In genomic region chr1:27556435-27556780, GRCh38 we compare ENCODE assay signal across 9 cellular contexts. TPM values are rescaled to one million over a fixed set of nuclear protein-coding genes. Genes with fewer than 3 reads are reported as not detected.
DNase-seq lines count a peak whose midpoint lies in the region; ATAC-seq and TF ChIP-seq lines count a peak whose summit lies in the region.
"Had no signal": no experiment of that assay in that cellular context is flagged by ENCODE, and none has a peak within 500 bp of the region (broad histone marks: within the 10 kb centered on the region; RNA-seq: fewer than 3 reads in every experiment).

No MANE protein-coding gene starts in this region.

- H3K4me1 ChIP-seq in mammary epithelial cell (ENCODE audit: insufficient read depth, low read length) (peaks cover 42% of the 10 kb centered on the region), body of pancreas (peaks cover 27% of the 10 kb centered on the region), muscle layer of duodenum (ENCODE audit: control insufficient read depth in 1 of 2, insufficient read depth in 2 of 2, low read length in 2 of 2) (peaks cover 22 to 70% of the 10 kb centered on the region in 2 donors)

- no peak for TF ChIP-seq POLR2A in body of pancreas (IDR thresholded peaks at IDR 0.05)

- H3K27me3 Mint-ChIP-seq in MCF 10A (ENCODE audit: insufficient read depth, unreplicated experiment) (no peaks in the 10 kb centered on the region), type B pancreatic cell (no peaks in the 10 kb centered on the region)

- H3K4me3 Mint-ChIP-seq in MCF 10A (ENCODE audit: unreplicated experiment) (no peak overlapping the region), type B pancreatic cell (peak overlapping the region; percentile 51)

- H3K36me3 Mint-ChIP-seq in MCF 10A (ENCODE audit: insufficient read depth, unreplicated experiment) (peaks cover 32% of the 10 kb centered on the region), type B pancreatic cell (peaks cover 15% of the 10 kb centered on the region)

- H3K4me1 Mint-ChIP-seq in MCF 10A (ENCODE audit: insufficient read depth, unreplicated experiment) (peaks cover 31% of the 10 kb centered on the region), type B pancreatic cell (ENCODE audit: unreplicated experiment) (peaks cover 48% of the 10 kb centered on the region)

- dilution Hi-C loops in mammary epithelial cell (cut with HindIII; ENCODE audit: low sequenced_read_pairs) = no loop called here

- in situ Hi-C loops in mammary epithelial cell (cut with MboI; ENCODE audit: low sequenced_read_pairs in 2 of 2) = loop anchor here in 1 of 2 donors (10.0 kb wide), 1 partner anchor 48 kb away; the partner anchor contains the start of gene AHDC1

- H3K27me3 ChIP-seq in mammary epithelial cell (ENCODE audit: insufficient read depth, low read length) (no peaks in the 10 kb centered on the region), body of pancreas (no peaks in the 10 kb centered on the region), muscle layer of duodenum (ENCODE audit: low read depth, low read length) (no peaks in the 10 kb centered on the region)
- H3K27me3 ChIP-seq: BE2C had no signal

- H3K9me3 ChIP-seq in mammary epithelial cell (replicated peaks; ENCODE audit: insufficient read depth, low read length) = no peaks in the 10 kb centered on the region
- H3K9me3 ChIP-seq in body of pancreas = no peaks in the 10 kb centered on the region
- H3K9me3 ChIP-seq in muscle layer of duodenum (ENCODE audit: control insufficient read depth in 1 of 2, low read length in 2 of 2) = no peaks in the 10 kb centered on the region
- H3K9me3 ChIP-seq: BE2C had no signal

- H3K79me2 ChIP-seq in mammary epithelial cell (ENCODE audit: insufficient read depth, low read length) = peaks cover 47% of the 10 kb centered on the region

- BruUV-seq in MCF 10A (replicated peaks; lab: Mats Ljungman, UMichigan) = no TSS peak
- no TSS peak for BruUV-seq in mammary epithelial cell (replicated peaks; lab: Mats Ljungman, UMichigan)

- no peak overlapping the region for H3K27ac ChIP-seq in mammary epithelial cell (ENCODE audit: insufficient read depth, low read depth, low read length)
- peak overlapping the region; percentile 4 to 80 (median 76) for H3K27ac ChIP-seq in body of pancreas
- peak overlapping the region; percentile 60 for H3K27ac ChIP-seq in muscle layer of duodenum (ENCODE audit: low read length)

- no peak overlapping the region for H3K4me3 ChIP-seq in mammary epithelial cell (replicated peaks in 1 of 3; ENCODE audit: insufficient read depth in 1 of 3, low read depth in 2 of 3, low read length in 3 of 3)
- no peak overlapping the region for H3K4me3 ChIP-seq in body of pancreas
- peak overlapping the region in 1 of 2 donors; percentile 7 for H3K4me3 ChIP-seq in muscle layer of duodenum (ENCODE audit: low read depth in 1 of 2, low read length in 2 of 2)

- TF ChIP-seq CTCF in MCF 10A (IDR thresholded peaks at IDR 0.05; ENCODE audit: unreplicated experiment) = no peak
- no peak for TF ChIP-seq CTCF in mammary epithelial cell (conservative IDR thresholded peaks at IDR 0.05 in 1 of 2, IDR thresholded peaks at IDR 0.05 in 1 of 2; ENCODE audit: extremely low read depth in 1 of 2, insufficient read depth in 1 of 2, low read depth in 1 of 2, low read length in 2 of 2)
- TF ChIP-seq CTCF in body of pancreas (IDR thresholded peaks at IDR 0.05) = no peak
- no peak for TF ChIP-seq CTCF in type B pancreatic cell (conservative IDR thresholded peaks at IDR 0.05)

- no peak overlapping the region for H3K4me2 ChIP-seq in mammary epithelial cell (ENCODE audit: insufficient read depth, low read depth, low read length)

- ATAC-seq in body of pancreas = no peak

- peaks cover 3% of the 10 kb centered on the region for H3K36me3 ChIP-seq in mammary epithelial cell (ENCODE audit: insufficient read depth, low read length)
- H3K36me3 ChIP-seq in body of pancreas (replicated peaks in 1 of 2; ENCODE audit: insufficient read depth in 1 of 2, low read depth in 2 of 2) = peaks cover 0 to 1% of the 10 kb centered on the region in 2 donors
- peaks cover 10 to 11% of the 10 kb centered on the region in 2 donors for H3K36me3 ChIP-seq in muscle layer of duodenum (ENCODE audit: control insufficient read depth in 1 of 2, insufficient read depth in 2 of 2, low read length in 2 of 2)

- H3K9ac ChIP-seq in mammary epithelial cell (ENCODE audit: insufficient read depth, low read length) = no peak overlapping the region

- H3K9me3 Mint-ChIP-seq in MCF 10A (ENCODE audit: unreplicated experiment) (no peaks in the 10 kb centered on the region), type B pancreatic cell (no peaks in the 10 kb centered on the region)

- no peaks in the 10 kb centered on the region for H4K20me1 ChIP-seq in mammary epithelial cell (ENCODE audit: insufficient read depth, low read length)

- CTCF ChIA-PET in MCF 10A (lab: Yijun Ruan, JAX) (interaction anchor here (0.6 to 5.4 kb wide), 30 partner anchors 8 to 308 kb away, joined by 3 to 62 read pairs (median 6); partner anchors contain the start of gene AHDC1), mammary epithelial cell (lab: Charles Lee; ENCODE audit: low non-redundant PET) (interaction anchor here (0.6 to 1.7 kb wide), 5 partner anchors 43 to 84 kb away, joined by 3 to 15 read pairs (median 10); partner anchors contain the start of gene AHDC1)

- H3K27ac Mint-ChIP-seq in MCF 10A (ENCODE audit: low read depth, unreplicated experiment) (peak overlapping the region; percentile 16), type B pancreatic cell (peak overlapping the region; percentile 82)

- H2AFZ ChIP-seq in mammary epithelial cell (ENCODE audit: low read depth, low read length) = no peak overlapping the region

- 42% methylated on average over 2 of the region's 2 CpGs for WGBS in mammary epithelial cell (ENCODE audit: low coverage, missing lambda C conversion rate)
- 44 to 50% methylated on average over 2 of the region's 2 CpGs for WGBS in body of pancreas, 2 donors

- DNase-seq in MCF 10A (ENCODE audit: unreplicated experiment) (no peak), mammary epithelial cell (no peak), body of pancreas (no peak), type B pancreatic cell (ENCODE audit: extremely low spot score, unreplicated experiment) (no peak), SW480 (ENCODE audit: low spot score) (no peak), NCI-H2196 (lab: John Stamatoyannopoulos, UW; ENCODE audit: unreplicated experiment) (no peak)
- DNase-seq in stimulated activated CD8-positive, alpha-beta memory T cell treated with anti-CD3 and anti-CD28 coated beads, Interleukin-4, amount 100 ng/mL, for 48 hours = no peak

- intact Hi-C loops in MCF 10A (cut with micrococcal nuclease) (loop anchor here (1.0 to 5.0 kb wide), 4 partner anchors 34 to 106 kb away; partner anchors contain the start of gene WASF2), mammary epithelial cell (cut with micrococcal nuclease) (loop anchor here (1.0 to 5.0 kb wide), 8 partner anchors 14 to 256 kb away; partner anchors contain the start of genes AHDC1 and WASF2), body of pancreas (cut with DNase I) (loop anchor here (5.0 kb wide), 1 partner anchor 41 kb away; no protein-coding TSS in a partner anchor)

- POLR2A ChIA-PET in MCF 10A (lab: Yijun Ruan, JAX) = interaction anchor here (0.7 to 4.2 kb wide), 17 partner anchors 13 to 233 kb away, joined by 3 to 53 read pairs (median 6); partner anchors contain the start of genes AHDC1 and WASF2

RNA-seq across cellular contexts. Expression of gene AHDC1, which starts 47.5 kb away (rescaled TPM):
- total RNA-seq in MCF 10A (2022) (18.4 and 25.2 TPM in 2 replicates), mammary epithelial cell (10 to 100 TPM; 35.3 to 51.8 TPM), body of pancreas (10 to 100 TPM; 13.5 to 14.2 TPM), type B pancreatic cell (ENCODE audit: low replicate concordance) (49.3 and 61.0 TPM in 2 replicates)
- 8.0 TPM for polyA plus RNA-seq in mammary epithelial cell
- polyA minus RNA-seq in mammary epithelial cell = 21.4 TPM
